ENCODE assay signal across 8 cellular contexts in genomic region chr13:46134961-46135522, GRCh38. TPM values are rescaled to one million over a fixed set of nuclear protein-coding genes. Genes with fewer than 3 reads are reported as not detected.
A peak's percentile ranks its signal among the peaks of the same experiment; 100 is the strongest.
DNase-seq lines count a peak whose midpoint lies in the region; ATAC-seq, FAIRE-seq and TF ChIP-seq lines count a peak whose summit lies in the region.

No MANE protein-coding gene starts in this region.

- no peak overlapping the region for H3K4me2 ChIP-seq in K562 (ENCODE audit: insufficient read depth, low read length)

- intact Hi-C loops in K562 (cut with micrococcal nuclease), result no loop called here
- intact Hi-C loops in natural killer cell (cut with micrococcal nuclease), result no loop called here

- POLR2A ChIA-PET in K562 (lab: Yijun Ruan, JAX), result interaction anchor here (0.6 to 1.3 kb wide), 2 partner anchors 11 to 14 kb away, joined by 3 to 4 read pairs; no protein-coding TSS in a partner anchor

- H3K9me1 ChIP-seq in K562 (ENCODE audit: control insufficient read depth, insufficient read depth, low read length), result no peaks in the 10 kb centered on the region

- no peak for ATAC-seq in GM18505 (IDR thresholded peaks at IDR 0.05; ENCODE audit: unreplicated experiment)
- peak; percentile 37 for ATAC-seq in K562
- no peak for ATAC-seq in natural killer cell
- ATAC-seq in GM18870 (IDR thresholded peaks at IDR 0.05; ENCODE audit: unreplicated experiment), result no peak
- no peak for ATAC-seq in HG03439 (IDR thresholded peaks at IDR 0.05; ENCODE audit: unreplicated experiment)

- H3K27me3 Mint-ChIP-seq in natural killer cell (ENCODE audit: low read depth in 2 of 2), result no peaks in the 10 kb centered on the region

- H3K27ac ChIP-seq in K562 (ENCODE audit: extremely low read depth, low read depth, low read length), result no peak overlapping the region

- no peak overlapping the region for H3K4me3 Mint-ChIP-seq in natural killer cell

- H3K4me1 Mint-ChIP-seq in natural killer cell, result peaks cover 58 to 66% of the 10 kb centered on the region in 2 donors

- DNase-seq in NCI-H2029 treated with DMSO at 0.1 percent for 48 hours (lab: John Stamatoyannopoulos, UW), result peak; percentile 85
- no peak for DNase-seq in K562 (ENCODE audit: extremely low read depth in 1 of 4, low spot score in 3 of 4)
- no peak for DNase-seq in natural killer cell
- DNase-seq in NCI-H1694 (lab: John Stamatoyannopoulos, UW), result no peak
- no peak for DNase-seq in NK-92 (lab: John Stamatoyannopoulos, UW; ENCODE audit: unreplicated experiment)

- H3K9ac ChIP-seq in K562 (ENCODE audit: insufficient read depth in 1 of 2, low read depth in 2 of 2, low read length in 2 of 2), result no peak overlapping the region

- H2AFZ ChIP-seq in K562 (ENCODE audit: low read depth, low read length), result no peak overlapping the region

- TF ChIP-seq RAD21 in K562 (CRISPR knock-in tag; conservative IDR thresholded peaks at IDR 0.05 in 1 of 2, IDR thresholded peaks at IDR 0.05 in 1 of 2), result no peak

- FAIRE-seq in K562 (lab: Jason Lieb, UNC), result no peak

- H3K27ac Mint-ChIP-seq in natural killer cell, result peak overlapping the region; percentile 88 to 92

- WGBS in K562 (ENCODE audit: insufficient coverage, low coverage, missing lambda C conversion rate), result 70% methylated on average over 3 of the region's 4 CpGs

- no peak overlapping the region for H3K4me3 ChIP-seq in K562

- peaks cover 89% of the 10 kb centered on the region; the same call in 2 of the 3 replicates for H3K36me3 ChIP-seq in K562 (ENCODE audit: control insufficient read depth, insufficient read depth, low read length)

- no peaks in the 10 kb centered on the region for H4K20me1 ChIP-seq in K562 (replicated peaks; ENCODE audit: control insufficient read depth, insufficient read depth, low read length)

- H3K79me2 ChIP-seq in K562 (ENCODE audit: control insufficient read depth, insufficient read depth, low read length), result no peaks in the 10 kb centered on the region

- in situ Hi-C loops in K562 (cut with MboI), result no loop called here

- no peak for TF ChIP-seq CTCF in K562 (IDR thresholded peaks at IDR 0.05 in 2 of 3, conservative IDR thresholded peaks at IDR 0.05 in 1 of 3; ENCODE audit: insufficient read depth in 2 of 3, low read depth in 1 of 3, low read length in 3 of 3)
- TF ChIP-seq CTCF in natural killer cell (IDR thresholded peaks at IDR 0.05), result no peak

- BruUV-seq in K562 (replicated peaks; lab: Mats Ljungman, UMichigan), result no TSS peak

- peak; percentile 37 for TF ChIP-seq POLR2A in GM18505 (IDR thresholded peaks at IDR 0.05; ENCODE audit: borderline replicate concordance, extremely low read depth, insufficient read depth, insufficient read length)
- TF ChIP-seq POLR2A in K562 (conservative IDR thresholded peaks at IDR 0.05), result no peak

- no peaks in the 10 kb centered on the region for H3K9me3 Mint-ChIP-seq in natural killer cell

- H3K4me1 ChIP-seq in K562 (replicated peaks in 1 of 2; ENCODE audit: control insufficient read depth in 2 of 2, insufficient read depth in 2 of 2, low read length in 2 of 2), result no peaks in the 10 kb centered on the region

- TF ChIP-seq EP300 in K562 (IDR thresholded peaks at IDR 0.05; ENCODE audit: low read length), result no peak

- H3K36me3 Mint-ChIP-seq in natural killer cell, result peaks cover 48% of the 10 kb centered on the region

- CTCF ChIA-PET in K562 (lab: Yijun Ruan, JAX; ENCODE audit: low intra/inter-chr PET ratio), result no interaction called here

- H3K9me3 ChIP-seq in K562 (replicated peaks; ENCODE audit: control insufficient read depth, insufficient read depth, low read depth, low read length), result no peaks in the 10 kb centered on the region

- H3K27me3 ChIP-seq in K562 (ENCODE audit: control insufficient read depth in 2 of 2, insufficient read depth in 2 of 2, low read length in 2 of 2), result no peaks in the 10 kb centered on the region

TF ChIP-seq in K562, 482 proteins besides CTCF, POLR2A, EP300 and RAD21:
- no peak for TF ChIP-seq GTF2B (IDR thresholded peaks at IDR 0.05; ENCODE audit: extremely low read depth, insufficient read length)
- TF ChIP-seq ZNF431 (CRISPR knock-in tag; IDR thresholded peaks at IDR 0.05), result no peak
- no peak for TF ChIP-seq COPS2 (conservative IDR thresholded peaks at IDR 0.05)
- TF ChIP-seq ZNF274 (IDR thresholded peaks at IDR 0.05; ENCODE audit: borderline replicate concordance, low read depth, low read length), result no peak
- TF ChIP-seq SREBF1 (IDR thresholded peaks at IDR 0.05; ENCODE audit: borderline replicate concordance, low read depth, low read length), result no peak
- TF ChIP-seq NRF1 (conservative IDR thresholded peaks at IDR 0.05 in 1 of 2, IDR thresholded peaks at IDR 0.05 in 1 of 2), result no peak
- no peak for TF ChIP-seq NFIX (CRISPR knock-in tag; IDR thresholded peaks at IDR 0.05; ENCODE audit: low read depth)
- no peak for TF ChIP-seq YBX1 (IDR thresholded peaks at IDR 0.05)

RNA-seq across cellular contexts. Expression of gene CPB2, which starts 30.2 kb away (rescaled TPM):
- not detected in 2 replicates for total RNA-seq in K562 (2011; cell fraction: chromatin; rRNA removed; ENCODE audit: low replicate concordance)
- not detected in 2 replicates for total RNA-seq in K562 (2011; cell fraction: nucleolus; rRNA removed)
- not detected in 2 replicates for total RNA-seq in K562 (2011; cell fraction: nucleoplasm; rRNA removed)
- total RNA-seq in K562 (2014; rRNA removed) (not detected in 2 replicates), K562 (2014; rRNA removed; fragmentation: Illumina TruSeq; extraction: Trizol) (not detected in 2 replicates), K562 (2015; rRNA removed; fragmentation: Illumina TruSeq; extraction: Trizol) (not detected in 2 replicates), K562 (2021) (0.13 and 0.16 TPM in 2 replicates), natural killer cell (not detected)
- polyA plus RNA-seq in K562 (2011; rRNA removed) (not detected in 2 replicates), K562 (2014; fragmentation: Illumina TruSeq; extraction: Trizol) (not detected in 2 replicates), K562 (2014; fragmentation: Nextera tagmentation; extraction: Ambion mirVana) (under 1 TPM; 0.03 to 0.07 TPM), K562 (2014; rRNA removed) (not detected in 2 replicates)
- polyA plus RNA-seq in K562 (2011; cell fraction: cytosol; rRNA removed), result not detected in 2 replicates
- not detected in 2 replicates for polyA plus RNA-seq in K562 (2011; cell fraction: nucleus; rRNA removed)
- polyA plus RNA-seq in K562 (2012), result 0.04 and 0.10 TPM in 2 replicates
- not detected in 2 replicates for polyA minus RNA-seq in K562 (2011; rRNA and poly(A)+ RNA removed)
- not detected in 2 replicates for polyA minus RNA-seq in K562 (2011; cell fraction: cytosol; rRNA and poly(A)+ RNA removed)
- not detected in 2 replicates for polyA minus RNA-seq in K562 (2011; cell fraction: nucleus; rRNA and poly(A)+ RNA removed)

RNA-seq across cellular contexts. Expression of gene LCP1, which starts 46.9 kb away (rescaled TPM):
- total RNA-seq in K562 (2011; cell fraction: chromatin; rRNA removed; ENCODE audit: low replicate concordance), result 33.3 and 88.1 TPM in 2 replicates
- 20.0 and 28.2 TPM in 2 replicates for total RNA-seq in K562 (2011; cell fraction: nucleolus; rRNA removed)
- total RNA-seq in K562 (2011; cell fraction: nucleoplasm; rRNA removed), result 41.3 and 46.6 TPM in 2 replicates
- total RNA-seq in K562 (2014; rRNA removed), result 120 and 126 TPM in 2 replicates
- total RNA-seq in K562 (2014; rRNA removed; fragmentation: Illumina TruSeq; extraction: Trizol), result 179 and 208 TPM in 2 replicates
- 212 and 222 TPM in 2 replicates for total RNA-seq in K562 (2015; rRNA removed; fragmentation: Illumina TruSeq; extraction: Trizol)
- 157 and 163 TPM in 2 replicates for total RNA-seq in K562 (2021)
- 148 and 250 TPM in 2 replicates for polyA plus RNA-seq in K562 (2011; rRNA removed)
- 50.2 and 172 TPM in 2 replicates for polyA plus RNA-seq in K562 (2011; cell fraction: cytosol; rRNA removed)
- 26.8 and 103 TPM in 2 replicates for polyA plus RNA-seq in K562 (2011; cell fraction: nucleus; rRNA removed)
- 184 and 318 TPM in 2 replicates for polyA plus RNA-seq in K562 (2012)
- 213 and 230 TPM in 2 replicates for polyA plus RNA-seq in K562 (2014; fragmentation: Illumina TruSeq; extraction: Trizol)
- polyA plus RNA-seq in K562 (2014; fragmentation: Nextera tagmentation; extraction: Ambion mirVana), result 100 to 1,000 TPM in 1 of 2 experiments, 10 to 100 TPM in 1; 83.0 to 255 TPM
- polyA plus RNA-seq in K562 (2014; rRNA removed), result 124 and 135 TPM in 2 replicates
- polyA minus RNA-seq in K562 (2011; rRNA and poly(A)+ RNA removed), result 173 and 458 TPM in 2 replicates
- 64.8 and 140 TPM in 2 replicates for polyA minus RNA-seq in K562 (2011; cell fraction: cytosol; rRNA and poly(A)+ RNA removed)
- 16.2 and 85.0 TPM in 2 replicates for polyA minus RNA-seq in K562 (2011; cell fraction: nucleus; rRNA and poly(A)+ RNA removed)
- total RNA-seq in natural killer cell, result 1,000 to 10,000 TPM; 1,088 to 1,116 (median 1,113) TPM

Comparison
In these comparisons a context has a peak if more than half of its experiments do, and no peak if none do; other contexts are left out.
1. RNA of gene LCP1, which starts 46.9 kb away (total RNA-seq): 1,088 to 1,116 TPM in natural killer cell; 20.0 to 222 TPM in K562; every median in the first group is over 4 times any median in the second.